1 cellular context compared by ENCODE assay signal in the genomic region with DNA sequence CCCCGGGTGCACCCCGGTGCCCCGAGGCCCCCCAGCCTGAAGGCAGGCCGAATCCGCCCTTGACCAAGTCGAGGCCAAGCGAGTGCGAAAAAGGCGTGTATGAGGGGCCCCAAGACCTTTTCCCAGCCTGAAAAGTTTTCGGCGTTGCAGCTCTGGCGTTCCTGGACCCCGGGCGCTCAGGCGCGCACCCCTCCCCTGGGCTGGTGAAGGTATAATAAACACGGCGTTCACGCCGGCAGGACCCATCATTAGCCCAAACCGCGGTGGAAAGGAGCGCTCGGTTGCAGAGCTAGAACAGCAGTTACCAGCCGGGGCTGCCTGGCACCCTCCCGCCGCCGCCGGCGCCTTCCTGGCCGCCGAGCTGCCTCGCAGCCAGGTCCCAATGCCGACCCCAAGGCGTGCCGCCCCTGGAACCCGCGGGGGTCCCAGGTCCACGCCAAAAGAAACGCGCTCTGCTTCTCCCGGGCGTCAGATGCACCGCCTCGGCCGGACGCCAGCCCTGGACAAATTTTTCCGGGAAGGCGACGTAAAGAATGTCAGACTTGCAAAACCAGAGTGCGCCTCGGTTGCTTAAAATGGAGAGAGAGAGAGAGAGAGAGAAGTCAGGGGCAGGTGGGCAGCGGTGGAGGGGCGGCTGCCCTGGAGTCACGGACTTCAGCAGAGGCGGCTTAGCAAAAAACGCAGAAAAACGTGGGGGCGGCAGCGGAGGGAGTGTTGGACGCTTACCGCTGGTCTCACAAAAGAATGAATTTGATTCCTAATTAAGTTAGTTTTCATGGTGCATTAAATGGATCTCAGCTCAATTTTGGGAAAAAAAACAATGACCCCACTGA.
TF ChIP-seq lines count a peak whose summit lies in the region.

No MANE protein-coding gene starts in this region.

TF ChIP-seq in H1, 55 proteins besides CTCF, POLR2A, EP300 and RAD21:
- TF ChIP-seq SUZ12 (IDR thresholded peaks at IDR 0.05; ENCODE audit: low read length) (peak; percentile 100), RNF2 (IDR thresholded peaks at IDR 0.05; ENCODE audit: borderline replicate concordance, low read depth, low read length, missing control alignments, poor library complexity, severe bottlenecking) (peak; percentile 97), SIX5 (IDR thresholded peaks at IDR 0.05; ENCODE audit: low read depth, low read length) (no peak), EZH2 (IDR thresholded peaks at IDR 0.05; ENCODE audit: low read depth, low read length, severe bottlenecking) (peak; percentile 99), HDAC6 (IDR thresholded peaks at IDR 0.05; ENCODE audit: low read depth, low read length) (no peak), CTBP2 (IDR thresholded peaks at IDR 0.05; ENCODE audit: borderline replicate concordance, insufficient read depth, insufficient read length, low read length) (peak; percentile 66)
TF ChIP-seq in H1: peak in this region for 4.
